Comparison of ENCODE assay signal across 19 cellular contexts in genomic region chr11:115928811-115929210, GRCh38.
"Had no signal": no experiment of that assay in that cellular context is flagged by ENCODE, and none has a peak within 500 bp of the region (broad histone marks: within the 10 kb centered on the region; RNA-seq: fewer than 3 reads in every experiment).

No MANE protein-coding gene starts in this region.

- ATAC-seq: HepG2, K562, Panc1, PC-3, T-cell had no signal

- H3K27ac Mint-ChIP-seq: T-cell; T-helper 1 cell treated with Interleukin-12 subunit alpha and Interleukin-12 subunit beta and Interleukin-4 antibody, amounts not matched to agents 30 μg/mL and 1 μg/mL, for 36 hours had no signal

- DNase-seq: IMR-90, NCI-H1092 treated with DMSO at 0.1 percent for 48 hours, NCI-H1436, NCI-H187, NCI-H2029, NCI-H2081 treated with DMSO at 0.1 percent for 48 hours, NCI-H2227 treated with DMSO at 0.1 percent for 48 hours, NCI-H526, NCI-H774, PC-3, SHP77, SK-N-SH, SW 1271, T-cell had no signal

- H3K36me3 Mint-ChIP-seq: T-cell had no signal

- H3K4me2 ChIP-seq: SK-N-SH had no signal

- H3K9ac ChIP-seq: SK-N-SH had no signal

- H3K4me1 Mint-ChIP-seq: T-cell had no signal

- H3K9me3 ChIP-seq: SK-N-SH had no signal

- H3K4me3 ChIP-seq: K562 had no signal

- H3K27ac ChIP-seq: RWPE1 had no signal

- H3K4me3 Mint-ChIP-seq: T-cell; T-helper 1 cell treated with Interleukin-12 subunit alpha and Interleukin-12 subunit beta and Interleukin-4 antibody, amounts not matched to agents 30 μg/mL and 1 μg/mL, for 36 hours had no signal
